Comparison of ENCODE assay signal across 12 cellular contexts in genomic region chr7:842436-843031, GRCh38. TPM values are rescaled to one million over a fixed set of nuclear protein-coding genes. Genes with fewer than 3 reads are reported as not detected.
A peak's percentile ranks its signal among the peaks of the same experiment; 100 is the strongest.
DNase-seq lines count a peak whose midpoint lies in the region; ATAC-seq and TF ChIP-seq lines count a peak whose summit lies in the region.
"Had no signal": no experiment of that assay in that cellular context is flagged by ENCODE, and none has a peak within 500 bp of the region (broad histone marks: within the 10 kb centered on the region; RNA-seq: fewer than 3 reads in every experiment).

No MANE protein-coding gene starts in this region.

- H2AK5ac ChIP-seq in trophoblast cell (ENCODE audit: low read length), result no peak overlapping the region

- DNase-seq in AG08395 (ENCODE audit: low spot score) (peak; percentile 25), RWPE2 (ENCODE audit: low spot score) (peak; percentile 23), fibroblast of peridontal ligament (ENCODE audit: extremely low read depth) (peak; percentile 27), upper lobe of left lung (no peak), trophoblast cell (no peak)
- DNase-seq in stimulated activated CD4-positive, alpha-beta T cell treated with anti-CD3 and anti-CD28 coated beads, Interleukin-12 subunit alpha, Interleukin-12 subunit beta, amount 100 ng/mL, for 4 hours, result no peak
- DNase-seq: activated naive CD8-positive, alpha-beta T cell treated with anti-CD3 and anti-CD28 coated beads for 36 hours; AML-193; KBM-7; PC-9 had no signal

- H2BK12ac ChIP-seq in trophoblast cell (ENCODE audit: low read length), result no peak overlapping the region

- H4K91ac ChIP-seq in trophoblast cell (ENCODE audit: low read depth, low read length), result no peak overlapping the region

- no peak overlapping the region for H4K8ac ChIP-seq in trophoblast cell (ENCODE audit: low read depth, low read length)

- H3K4me3 ChIP-seq in RWPE2 (ENCODE audit: severe bottlenecking) (no peak overlapping the region), muscle layer of colon (ENCODE audit: low read depth in 1 of 2, low read length in 2 of 2) (peak overlapping the region in 1 of 2 donors; percentile 16), upper lobe of left lung (no peak overlapping the region), trophoblast cell (ENCODE audit: low read depth, low read length) (no peak overlapping the region)
- H3K4me3 ChIP-seq: PC-9 had no signal

- no peak for TF ChIP-seq POLR2A in upper lobe of left lung (IDR thresholded peaks at IDR 0.05)

- H2BK5ac ChIP-seq in trophoblast cell (ENCODE audit: low read depth, low read length, poor library complexity), result no peak overlapping the region

- H3K27me3 ChIP-seq in RWPE2 (ENCODE audit: insufficient read depth, poor library complexity, severe bottlenecking) (no peaks in the 10 kb centered on the region), muscle layer of colon (ENCODE audit: control insufficient read depth in 1 of 2, insufficient read depth in 2 of 2, low read length in 2 of 2) (no peaks in the 10 kb centered on the region), upper lobe of left lung (no peaks in the 10 kb centered on the region), trophoblast cell (ENCODE audit: insufficient read depth, low read length) (no peaks in the 10 kb centered on the region)

- no peak overlapping the region for H3K4me2 ChIP-seq in trophoblast cell (ENCODE audit: low read length)
- H3K4me2 ChIP-seq: PC-9 had no signal

- no peak for TF ChIP-seq EP300 in upper lobe of left lung (IDR thresholded peaks at IDR 0.05)

- H3K4me1 ChIP-seq in RWPE2 (ENCODE audit: insufficient read depth, poor library complexity, severe bottlenecking) (no peaks in the 10 kb centered on the region), muscle layer of colon (ENCODE audit: insufficient read depth, low read length) (peaks cover 40% of the 10 kb centered on the region), upper lobe of left lung (no peaks in the 10 kb centered on the region), trophoblast cell (ENCODE audit: control insufficient read depth in 1 of 2, insufficient read depth in 2 of 2, low read length in 2 of 2) (no peaks in the 10 kb centered on the region)

- H3K9me3 ChIP-seq in RWPE2 (ENCODE audit: severe bottlenecking) (no peaks in the 10 kb centered on the region), muscle layer of colon (ENCODE audit: low read length) (no peaks in the 10 kb centered on the region), upper lobe of left lung (no peaks in the 10 kb centered on the region), trophoblast cell (ENCODE audit: insufficient read depth, low read depth, low read length) (no peaks in the 10 kb centered on the region)

- no peak overlapping the region for H3K14ac ChIP-seq in trophoblast cell (ENCODE audit: low read length)

- H3K27ac ChIP-seq in RWPE2 (ENCODE audit: poor library complexity, severe bottlenecking), result no peak overlapping the region
- H3K27ac ChIP-seq in muscle layer of colon (ENCODE audit: low read depth, low read length), result peak overlapping the region; percentile 80
- no peak overlapping the region for H3K27ac ChIP-seq in upper lobe of left lung
- no peak overlapping the region for H3K27ac ChIP-seq in trophoblast cell (ENCODE audit: low read depth, low read length)
- H3K27ac ChIP-seq: PC-9 had no signal

- H2AFZ ChIP-seq in trophoblast cell (ENCODE audit: insufficient read depth, low read length, poor library complexity), result no peak overlapping the region
- H2AFZ ChIP-seq: PC-9 had no signal

- no peak overlapping the region for H4K12ac ChIP-seq in trophoblast cell (ENCODE audit: low read depth, low read length)

- H2BK120ac ChIP-seq in trophoblast cell (ENCODE audit: insufficient read depth, low read length, poor library complexity), result no peak overlapping the region

- WGBS in upper lobe of left lung, 2 donors, result 83 to 93% methylated on average over 8 of the region's 8 CpGs
- WGBS in trophoblast cell (ENCODE audit: extremely low coverage, insufficient coverage, insufficient read length), result no CpG with 5 or more reads among the region's 8 CpGs

- TF ChIP-seq CTCF in RWPE2 (IDR thresholded peaks at IDR 0.05; ENCODE audit: poor library complexity, severe bottlenecking) (no peak), upper lobe of left lung (IDR thresholded peaks at IDR 0.05) (no peak)

- ATAC-seq in RWPE2 (ENCODE audit: low read depth) (no peak), GM21737 (IDR thresholded peaks at IDR 0.05; ENCODE audit: unreplicated experiment) (no peak), upper lobe of left lung (ENCODE audit: low FRiP score in 2 of 2) (no peak)

- H3K79me1 ChIP-seq in trophoblast cell (ENCODE audit: low read length), result no peaks in the 10 kb centered on the region

- peaks cover 70% of the 10 kb centered on the region for H3K36me3 ChIP-seq in RWPE2 (ENCODE audit: low read depth)
- H3K36me3 ChIP-seq in muscle layer of colon (ENCODE audit: insufficient read depth, low read length), result peaks cover 52% of the 10 kb centered on the region
- peaks cover 41 to 57% (median 46%) of the 10 kb centered on the region in 4 donors for H3K36me3 ChIP-seq in upper lobe of left lung
- peaks cover 43 to 45% of the 10 kb centered on the region in 2 experiments for H3K36me3 ChIP-seq in trophoblast cell (ENCODE audit: control insufficient read depth in 1 of 2, insufficient read depth in 2 of 2, low read length in 2 of 2)

- H3K23ac ChIP-seq in trophoblast cell (ENCODE audit: low read length), result no peak overlapping the region

- no peak overlapping the region for H3K4ac ChIP-seq in trophoblast cell (ENCODE audit: low read depth, low read length)

- no peak overlapping the region for H3K18ac ChIP-seq in trophoblast cell (ENCODE audit: low read length)

- H3K79me2 ChIP-seq in trophoblast cell (ENCODE audit: control insufficient read depth, insufficient read depth, low read length, poor library complexity), result no peaks in the 10 kb centered on the region

- H3K9ac ChIP-seq in muscle layer of colon (ENCODE audit: low read length) (no peak overlapping the region), trophoblast cell (ENCODE audit: low read length) (no peak overlapping the region)

RNA-seq across cellular contexts. Expression of gene SUN1, which starts 10.3 kb away (rescaled TPM):
- 100 to 1,000 TPM; 107 to 196 (median 127) TPM for total RNA-seq in upper lobe of left lung
- polyA plus RNA-seq in trophoblast cell (2013), result 85.9 and 88.3 TPM in 2 replicates

RNA-seq across cellular contexts. Expression of gene GET4, which starts 33.8 kb away (rescaled TPM):
- 10 to 100 TPM; 26.0 to 82.6 (median 40.8) TPM for total RNA-seq in upper lobe of left lung
- 81.6 and 84.3 TPM in 2 replicates for polyA plus RNA-seq in trophoblast cell (2013)

Comparison
In these comparisons a context has a peak if more than half of its experiments do, and no peak if none do; other contexts are left out.
1. DNase-seq: peak in AG08395 (single experiment), RWPE2 (single experiment) and fibroblast of peridontal ligament (single experiment); none in stimulated activated CD4-positive, alpha-beta T cell treated with anti-CD3 and anti-CD28 coated beads, Interleukin-12 subunit alpha, Interleukin-12 subunit beta, amount 100 ng/mL, for 4 hours (single experiment), upper lobe of left lung (0 of 2) and trophoblast cell (0 of 2).